ENCODE assay signal across 8 cellular contexts in genomic region chr7:25391295-25391861, GRCh38.
DNase-seq lines count a peak whose midpoint lies in the region; ATAC-seq and TF ChIP-seq lines count a peak whose summit lies in the region.

No MANE protein-coding gene starts in this region.

- no peak for ATAC-seq in activated CD8-positive, alpha-beta T cell treated with anti-CD3 and anti-CD28 coated beads for 36 hours
- ATAC-seq in activated CD8-positive, alpha-beta T cell treated with anti-CD3 and anti-CD28 coated beads, Interleukin-2, amount 10 ng/mL, durations not matched to agents 7 days and 5 days = no peak
- no peak for ATAC-seq in GM18520 (IDR thresholded peaks at IDR 0.05; ENCODE audit: unreplicated experiment)

- no peaks in the 10 kb centered on the region for H3K9me3 Mint-ChIP-seq in activated CD8-positive, alpha-beta T cell treated with anti-CD3 and anti-CD28 coated beads for 36 hours
- H3K9me3 Mint-ChIP-seq in activated CD8-positive, alpha-beta T cell treated with anti-CD3 and anti-CD28 coated beads, Interleukin-2, amount 10 ng/mL, durations not matched to agents 7 days and 5 days (ENCODE audit: insufficient read depth) = no peaks in the 10 kb centered on the region
- H3K9me3 Mint-ChIP-seq in glutamatergic neuron (ENCODE audit: unreplicated experiment) = no peaks in the 10 kb centered on the region

- no peaks in the 10 kb centered on the region for H3K4me1 Mint-ChIP-seq in activated CD8-positive, alpha-beta T cell treated with anti-CD3 and anti-CD28 coated beads for 36 hours (ENCODE audit: low read depth)
- peaks cover 1% of the 10 kb centered on the region for H3K4me1 Mint-ChIP-seq in activated CD8-positive, alpha-beta T cell treated with anti-CD3 and anti-CD28 coated beads, Interleukin-2, amount 10 ng/mL, durations not matched to agents 7 days and 5 days (ENCODE audit: low read depth)
- peaks cover 20% of the 10 kb centered on the region for H3K4me1 Mint-ChIP-seq in glutamatergic neuron (ENCODE audit: low read depth, unreplicated experiment)

- POLR2A ChIA-PET in activated CD8-positive, alpha-beta T cell treated with anti-CD3 and anti-CD28 coated beads for 36 hours (lab: Charles Lee) = no interaction called here
- POLR2A ChIA-PET in activated CD8-positive, alpha-beta T cell treated with anti-CD3 and anti-CD28 coated beads, Interleukin-2, amount 10 ng/mL, durations not matched to agents 7 days and 5 days (lab: Charles Lee) = no interaction called here

- H3K36me3 ChIP-seq in tibial nerve = no peaks in the 10 kb centered on the region

- CTCF ChIA-PET in activated CD8-positive, alpha-beta T cell treated with anti-CD3 and anti-CD28 coated beads for 36 hours (lab: Charles Lee) = interaction anchor here (0.6 to 9.5 kb wide), 14 partner anchors 9 to 460 kb away, joined by 3 to 136 read pairs (median 3); no protein-coding TSS in a partner anchor
- CTCF ChIA-PET in activated CD8-positive, alpha-beta T cell treated with anti-CD3 and anti-CD28 coated beads, Interleukin-2, amount 10 ng/mL, durations not matched to agents 7 days and 5 days (lab: Charles Lee) = interaction anchor here (0.7 to 9.5 kb wide), 11 partner anchors 11 to 463 kb away, joined by 3 to 112 read pairs (median 5); no protein-coding TSS in a partner anchor

- peaks cover 2% of the 10 kb centered on the region for H3K27me3 Mint-ChIP-seq in activated CD8-positive, alpha-beta T cell treated with anti-CD3 and anti-CD28 coated beads for 36 hours
- H3K27me3 Mint-ChIP-seq in activated CD8-positive, alpha-beta T cell treated with anti-CD3 and anti-CD28 coated beads, Interleukin-2, amount 10 ng/mL, durations not matched to agents 7 days and 5 days (ENCODE audit: low read depth) = peaks cover 18% of the 10 kb centered on the region
- H3K27me3 Mint-ChIP-seq in glutamatergic neuron (ENCODE audit: unreplicated experiment) = no peaks in the 10 kb centered on the region

- 24% methylated on average over 5 of the region's 5 CpGs for WGBS in tibial nerve, 2 donors

- TF ChIP-seq EP300 in tibial nerve (IDR thresholded peaks at IDR 0.05) = no peak

- TF ChIP-seq CTCF in activated CD8-positive, alpha-beta T cell treated with anti-CD3 and anti-CD28 coated beads for 36 hours (IDR thresholded peaks at IDR 0.05) = peak; percentile 43
- TF ChIP-seq CTCF in glutamatergic neuron (IDR thresholded peaks at IDR 0.05; ENCODE audit: partially characterized antibody, unreplicated experiment) = peak; percentile 47
- TF ChIP-seq CTCF in tibial nerve (IDR thresholded peaks at IDR 0.05) = peak in 4 of 5 experiments; percentile 28 to 75 (median 46)

- no peak overlapping the region for H3K27ac Mint-ChIP-seq in activated CD8-positive, alpha-beta T cell treated with anti-CD3 and anti-CD28 coated beads for 36 hours
- no peak overlapping the region for H3K27ac Mint-ChIP-seq in activated CD8-positive, alpha-beta T cell treated with anti-CD3 and anti-CD28 coated beads, Interleukin-2, amount 10 ng/mL, durations not matched to agents 7 days and 5 days
- no peak overlapping the region for H3K27ac Mint-ChIP-seq in glutamatergic neuron (ENCODE audit: unreplicated experiment)

- intact Hi-C loops in activated CD8-positive, alpha-beta T cell treated with anti-CD3 and anti-CD28 coated beads for 36 hours (cut with micrococcal nuclease) = loop anchor here (2.0 to 5.0 kb wide), 3 partner anchors 133 to 461 kb away; no protein-coding TSS in a partner anchor

- H3K27ac ChIP-seq in tibial nerve = no peak overlapping the region

- H3K9me3 ChIP-seq in tibial nerve = no peaks in the 10 kb centered on the region

- TF ChIP-seq POLR2A in tibial nerve (IDR thresholded peaks at IDR 0.05) = no peak

- no peaks in the 10 kb centered on the region for H3K27me3 ChIP-seq in tibial nerve

- no peak overlapping the region for H3K4me3 ChIP-seq in tibial nerve

- H3K36me3 Mint-ChIP-seq in activated CD8-positive, alpha-beta T cell treated with anti-CD3 and anti-CD28 coated beads for 36 hours (ENCODE audit: low read depth) = no peaks in the 10 kb centered on the region
- H3K36me3 Mint-ChIP-seq in activated CD8-positive, alpha-beta T cell treated with anti-CD3 and anti-CD28 coated beads, Interleukin-2, amount 10 ng/mL, durations not matched to agents 7 days and 5 days (ENCODE audit: low read depth) = no peaks in the 10 kb centered on the region
- H3K36me3 Mint-ChIP-seq in glutamatergic neuron (ENCODE audit: unreplicated experiment) = no peaks in the 10 kb centered on the region

- H3K4me1 ChIP-seq in tibial nerve = peaks cover 0 to 8% (median 2%) of the 10 kb centered on the region in 4 donors

- H3K4me3 Mint-ChIP-seq in activated CD8-positive, alpha-beta T cell treated with anti-CD3 and anti-CD28 coated beads for 36 hours = no peak overlapping the region
- no peak overlapping the region for H3K4me3 Mint-ChIP-seq in activated CD8-positive, alpha-beta T cell treated with anti-CD3 and anti-CD28 coated beads, Interleukin-2, amount 10 ng/mL, durations not matched to agents 7 days and 5 days
- no peak overlapping the region for H3K4me3 Mint-ChIP-seq in glutamatergic neuron (ENCODE audit: unreplicated experiment)

- DNase-seq in activated CD8-positive, alpha-beta T cell treated with anti-CD3 and anti-CD28 coated beads for 36 hours = no peak
- DNase-seq in activated CD8-positive, alpha-beta T cell treated with anti-CD3 and anti-CD28 coated beads, Interleukin-2, amount 10 ng/mL, durations not matched to agents 7 days and 5 days = no peak
- DNase-seq in RPMI7951 (ENCODE audit: low read depth) = peak; percentile 31
- no peak for DNase-seq in glutamatergic neuron
- DNase-seq in tibial nerve (ENCODE audit: low spot score in 2 of 2) = no peak
- DNase-seq in effector CD8-positive, alpha-beta T cell (lab: John Stamatoyannopoulos, UW) = no peak
- DNase-seq in NK-92 treated with Interleukin-12 subunit alpha and Interleukin-12 subunit beta, amount 100 ng/mL, for 24 hours (lab: John Stamatoyannopoulos, UW) = no peak
